ENCODE assay signal across 8 cellular contexts in genomic region chr12:70849265-70849960, GRCh38.
DNase-seq lines count a peak whose midpoint lies in the region; TF ChIP-seq lines count a peak whose summit lies in the region.

No MANE protein-coding gene starts in this region.

- no peaks in the 10 kb centered on the region for H3K36me3 ChIP-seq in fibroblast of lung (ENCODE audit: control insufficient read depth, insufficient read depth, low read length)

- no peaks in the 10 kb centered on the region for H3K9me3 ChIP-seq in fibroblast of lung (ENCODE audit: control insufficient read depth, insufficient read depth, low read depth, low read length)

- no peaks in the 10 kb centered on the region for H4K20me1 ChIP-seq in fibroblast of lung (ENCODE audit: control insufficient read depth, extremely low read depth, insufficient read depth, low read length)

- no peak for TF ChIP-seq POLR2A in lower leg skin (IDR thresholded peaks at IDR 0.05)

- H3K79me2 ChIP-seq in fibroblast of lung (ENCODE audit: control insufficient read depth, insufficient read depth, low read length), result no peaks in the 10 kb centered on the region

- no peak overlapping the region for H3K4me3 ChIP-seq in fibroblast of lung (replicated peaks in 1 of 4; ENCODE audit: control extremely low read depth in 1 of 4, insufficient read depth in 1 of 4, low read depth in 3 of 4, low read length in 4 of 4)
- H3K4me3 ChIP-seq in skeletal muscle cell (ENCODE audit: low read depth, low read length), result no peak overlapping the region
- no peak overlapping the region for H3K4me3 ChIP-seq in lower leg skin (ENCODE audit: low read depth, poor library complexity, severe bottlenecking)

- H3K27me3 ChIP-seq in fibroblast of lung (ENCODE audit: control insufficient read depth, insufficient read depth, low read length), result no peaks in the 10 kb centered on the region

- H3K4me2 ChIP-seq in fibroblast of lung (ENCODE audit: extremely low read depth, insufficient read depth, low read length), result no peak overlapping the region

- intact Hi-C loops in lower leg skin (cut with DNase I; ENCODE audit: low total_unique reads), result no loop called here

- H3K9ac ChIP-seq in fibroblast of lung (ENCODE audit: insufficient read depth, low read length), result no peak overlapping the region

- TF ChIP-seq CTCF in fibroblast of lung (conservative IDR thresholded peaks at IDR 0.05 in 1 of 2, IDR thresholded peaks at IDR 0.05 in 1 of 2; ENCODE audit: low read depth in 1 of 2, low read length in 2 of 2) (peak; percentile 28 to 54), lower leg skin (IDR thresholded peaks at IDR 0.05) (no peak)

- 22 to 26% methylated on average over 3 of the region's 3 CpGs for WGBS in lower leg skin, 2 donors

- peak; percentile 9 for DNase-seq in NCI-H345 (lab: John Stamatoyannopoulos, UW)
- DNase-seq in NCI-H345 treated with DMSO at 0.1 percent for 48 hours (lab: John Stamatoyannopoulos, UW; ENCODE audit: unreplicated experiment), result no peak
- DNase-seq in NCI-H460 (ENCODE audit: extremely low read depth, low read depth), result peak; percentile 7
- peak; percentile 32 to 71 for DNase-seq in fibroblast of lung (ENCODE audit: low read depth in 2 of 2)
- DNase-seq in skeletal muscle cell (ENCODE audit: low read depth), result peak; percentile 81
- DNase-seq in NCI-H1694 (lab: John Stamatoyannopoulos, UW), result no peak
- no peak for DNase-seq in activated CD8-positive, alpha-beta memory T cell treated with anti-CD3 and anti-CD28 coated beads for 24 hours
- no peak for DNase-seq in lower leg skin (ENCODE audit: low spot score in 2 of 2)

- H2AFZ ChIP-seq in fibroblast of lung (ENCODE audit: low read length), result no peak overlapping the region

- no peaks in the 10 kb centered on the region for H3K4me1 ChIP-seq in fibroblast of lung (ENCODE audit: control insufficient read depth, extremely low read depth, insufficient read depth, low read length)

- H3K27ac ChIP-seq in fibroblast of lung (ENCODE audit: insufficient read depth, low read length), result no peak overlapping the region

Comparison
In these comparisons a context has a peak if more than half of its experiments do, and no peak if none do; other contexts are left out.
1. DNase-seq: peak in NCI-H345 (single experiment), NCI-H460 (single experiment), fibroblast of lung (2 of 2) and skeletal muscle cell (single experiment); none in NCI-H345 treated with DMSO at 0.1 percent for 48 hours (single experiment), NCI-H1694 (single experiment), activated CD8-positive, alpha-beta memory T cell treated with anti-CD3 and anti-CD28 coated beads for 24 hours (single experiment) and lower leg skin (0 of 2).
2. CTCF ChIP-seq: peak in fibroblast of lung (2 of 2); none in lower leg skin (0 of 3).